In the genomic region with DNA sequence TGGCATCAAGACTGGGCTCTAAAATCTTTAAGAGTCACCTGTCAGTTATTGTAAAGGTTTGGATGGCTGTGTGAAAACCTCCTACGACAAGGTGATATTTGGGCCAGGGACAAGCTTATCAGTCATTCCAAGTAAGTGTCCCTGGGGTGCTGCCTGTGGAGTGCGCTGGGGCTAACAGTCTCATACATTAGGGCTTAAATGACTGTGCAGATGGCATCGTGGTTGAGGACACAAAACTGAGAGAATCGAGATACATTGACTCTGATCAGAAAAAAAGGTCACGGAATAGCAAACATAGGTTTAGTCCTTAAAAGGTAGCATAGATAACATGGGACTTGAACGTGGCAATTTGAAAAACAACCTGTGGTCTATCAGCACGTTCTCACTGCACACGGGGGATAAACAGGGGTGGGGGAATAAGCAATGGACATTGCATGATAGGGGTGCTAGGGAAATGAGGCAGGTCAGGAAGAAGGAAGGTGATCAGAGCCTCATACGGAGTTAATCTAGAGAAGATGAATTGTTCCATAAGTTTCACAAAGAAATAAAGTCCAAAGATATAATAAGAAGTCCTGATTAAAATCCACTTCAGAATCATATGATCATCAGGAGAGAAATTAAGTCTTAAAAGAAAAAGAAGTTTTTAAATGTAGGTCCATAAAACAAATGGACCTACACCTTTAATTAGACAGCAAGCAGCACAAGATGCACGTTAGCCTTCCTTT, we compare ENCODE assay signal across 18 cellular contexts.
DNase-seq lines count a peak whose midpoint lies in the region; ATAC-seq lines count a peak whose summit lies in the region.
"Had no signal": no experiment of that assay in that cellular context is flagged by ENCODE, and none has a peak within 500 bp of the region (broad histone marks: within the 10 kb centered on the region; RNA-seq: fewer than 3 reads in every experiment).

No MANE protein-coding gene starts in this region.

- peaks cover 44% of the 10 kb centered on the region for H3K4me1 ChIP-seq in thymus (ENCODE audit: control insufficient read depth, insufficient read depth, low read length)
- H3K4me1 ChIP-seq: pancreas had no signal

- peak; percentile 29 for DNase-seq in stimulated activated CD4-positive, alpha-beta T cell treated with anti-CD3 and anti-CD28 coated beads, Interleukin-1b, Interleukin-23, amount 100 ng/mL, for 48 hours
- no peak for DNase-seq in stimulated activated CD4-positive, alpha-beta T cell treated with anti-CD3 and anti-CD28 coated beads, Interleukin-15, amount 100 ng/mL, for 24 hours
- no peak for DNase-seq in stimulated activated CD4-positive, alpha-beta T cell treated with anti-CD3 and anti-CD28 coated beads, Interleukin-4, amount 100 ng/mL, for 1 hour
- DNase-seq in OCI-M2 (lab: John Stamatoyannopoulos, UW; ENCODE audit: unreplicated experiment) = no peak
- DNase-seq: GDM1; H9; hippocampal formation; Karpas-422; NCI-H2107; pancreas; PC-9; stimulated activated naive CD4-positive, alpha-beta T cell treated with Interleukin-2 at 50 U/mL for 16 hours; T-helper 9 cell had no signal

- peaks cover 98% of the 10 kb centered on the region for H3K36me3 Mint-ChIP-seq in activated T-helper 17 cell treated with anti-CD3 and anti-CD28 coated beads, Interleukin-2, amount 50 U/mL, for 72 hours (ENCODE audit: low read depth)

- 88% methylated on average over 10 of the region's 10 CpGs for WGBS in thymus

- ATAC-seq in HG02763 (IDR thresholded peaks at IDR 0.05; ENCODE audit: unreplicated experiment) (peak; percentile 20), HG02852 (IDR thresholded peaks at IDR 0.05; ENCODE audit: unreplicated experiment) (no peak)
- peak; percentile 59 for ATAC-seq in activated T-helper 17 cell treated with anti-CD3 and anti-CD28 coated beads, Interleukin-2, amount 50 U/mL, for 72 hours (replicated peaks)
- ATAC-seq: pancreas had no signal

- no peaks in the 10 kb centered on the region for H3K4me1 Mint-ChIP-seq in activated T-helper 17 cell treated with anti-CD3 and anti-CD28 coated beads, Interleukin-2, amount 50 U/mL, for 72 hours

- no peaks in the 10 kb centered on the region for H3K27me3 ChIP-seq in thymus (ENCODE audit: control insufficient read depth, insufficient read depth)
- H3K27me3 ChIP-seq: BE2C, pancreas had no signal

- H3K27me3 Mint-ChIP-seq in activated T-helper 17 cell treated with anti-CD3 and anti-CD28 coated beads, Interleukin-2, amount 50 U/mL, for 72 hours = no peaks in the 10 kb centered on the region

- peak overlapping the region; percentile 46 for H3K4me3 ChIP-seq in thymus (ENCODE audit: low read length)
- H3K4me3 ChIP-seq: pancreas, PC-9 had no signal

- H3K4me3 Mint-ChIP-seq in activated T-helper 17 cell treated with anti-CD3 and anti-CD28 coated beads, Interleukin-2, amount 50 U/mL, for 72 hours = peak overlapping the region; percentile 85
- H3K4me3 Mint-ChIP-seq: H9 had no signal

- peaks cover 8% of the 10 kb centered on the region for H3K36me3 ChIP-seq in thymus (ENCODE audit: control insufficient read depth, insufficient read depth)
- H3K36me3 ChIP-seq: BE2C, pancreas had no signal

- peak overlapping the region; percentile 98 for H3K27ac Mint-ChIP-seq in activated T-helper 17 cell treated with anti-CD3 and anti-CD28 coated beads, Interleukin-2, amount 50 U/mL, for 72 hours
- H3K27ac Mint-ChIP-seq: H9 had no signal

- no peaks in the 10 kb centered on the region for H3K9me3 Mint-ChIP-seq in activated T-helper 17 cell treated with anti-CD3 and anti-CD28 coated beads, Interleukin-2, amount 50 U/mL, for 72 hours
- H3K9me3 Mint-ChIP-seq: H9 had no signal

- H3K9me3 ChIP-seq in thymus (ENCODE audit: control insufficient read depth) = no peaks in the 10 kb centered on the region
- H3K9me3 ChIP-seq: BE2C, pancreas had no signal

- peak overlapping the region; percentile 77 for H3K27ac ChIP-seq in thymus (ENCODE audit: low read depth)
- H3K27ac ChIP-seq: pancreas, PC-9 had no signal
